ENCODE assay signal across 1 cellular context in the genomic region with DNA sequence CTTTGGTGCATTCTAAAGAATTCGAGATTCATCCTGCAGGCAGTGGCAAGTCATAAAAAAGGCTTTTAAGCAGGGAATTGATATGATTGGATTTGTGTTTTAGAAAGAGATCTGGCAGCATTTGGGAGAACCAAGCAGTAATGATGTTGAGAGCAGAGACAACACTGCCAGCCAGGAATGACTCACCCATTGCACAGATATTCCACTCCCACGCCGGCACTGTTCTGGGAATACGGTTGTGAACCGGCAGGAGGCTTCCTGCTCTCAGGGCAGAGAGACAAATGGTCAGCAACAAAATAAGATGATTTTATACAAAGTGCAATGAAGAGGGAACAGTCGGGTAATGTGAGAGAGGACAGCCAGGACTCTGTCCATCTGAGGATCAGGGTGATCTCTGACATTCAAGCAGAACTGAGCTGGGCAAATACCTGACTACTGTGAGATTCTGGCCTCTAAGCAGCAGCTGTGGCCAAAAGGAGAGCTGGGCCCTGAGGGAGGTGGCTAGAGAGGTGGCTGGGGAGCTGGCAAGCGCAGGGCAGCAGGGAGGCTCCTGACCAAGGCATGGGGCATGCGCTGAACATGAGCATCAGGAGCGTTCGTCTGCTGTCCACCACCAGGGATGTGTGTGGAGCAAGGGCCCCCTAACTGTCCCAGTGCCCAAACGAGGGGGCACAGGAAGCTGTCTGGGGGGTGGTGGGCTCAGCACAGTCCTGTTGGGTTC.
TF ChIP-seq lines count a peak whose summit lies in the region.

No MANE protein-coding gene starts in this region.

TF ChIP-seq in H1, 55 proteins besides CTCF, POLR2A, EP300 and RAD21:
- no peak for TF ChIP-seq YY1 (IDR thresholded peaks at IDR 0.05; ENCODE audit: low read depth, low read length)
- no peak for TF ChIP-seq RBBP5 (IDR thresholded peaks at IDR 0.05; ENCODE audit: borderline replicate concordance, low read depth, low read length)
